Comparison of ENCODE assay signal across 22 cellular contexts in the genomic region with DNA sequence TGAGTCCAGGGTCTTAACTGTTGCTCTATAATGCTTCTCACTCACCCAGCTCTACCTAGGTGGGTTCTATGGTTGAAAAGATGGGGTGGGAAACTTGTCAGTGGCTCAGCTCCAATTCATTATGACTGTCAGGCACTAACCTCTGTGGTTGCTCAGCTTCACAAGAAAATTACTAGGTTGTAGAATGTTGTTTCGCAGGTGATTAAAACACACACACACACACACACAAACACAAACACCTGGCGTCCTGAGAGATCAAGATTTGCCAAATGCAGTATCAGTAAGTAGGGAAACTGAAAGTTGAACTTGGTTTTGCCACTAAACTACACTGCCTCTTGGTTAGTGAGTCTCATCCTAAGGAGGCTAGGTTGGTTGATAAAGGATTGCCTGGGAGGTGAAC. TPM values are rescaled to one million over a fixed set of nuclear protein-coding genes. Genes with fewer than 3 reads are reported as not detected.
A peak's percentile ranks its signal among the peaks of the same experiment; 100 is the strongest.
DNase-seq lines count a peak whose midpoint lies in the region; ATAC-seq, FAIRE-seq and TF ChIP-seq lines count a peak whose summit lies in the region.
"Had no signal": no experiment of that assay in that cellular context is flagged by ENCODE, and none has a peak within 500 bp of the region (broad histone marks: within the 10 kb centered on the region; RNA-seq: fewer than 3 reads in every experiment).

No MANE protein-coding gene starts in this region.

- no peak for TF ChIP-seq CTCF in HepG2 (CRISPR knock-in tag; IDR thresholded peaks at IDR 0.05)
- TF ChIP-seq CTCF in right lobe of liver (IDR thresholded peaks at IDR 0.05): no peak
- no peak for TF ChIP-seq CTCF in prostate gland (IDR thresholded peaks at IDR 0.05)

- H3K4me1 Mint-ChIP-seq in activated CD4-positive, alpha-beta memory T cell treated with anti-CD3 and anti-CD28 coated beads for 36 hours (ENCODE audit: low read depth): peaks cover 37% of the 10 kb centered on the region

- CTCF ChIA-PET in HepG2 (lab: Yijun Ruan, JAX; ENCODE audit: low intra/inter-chr PET ratio, low total read pairs): no interaction called here
- CTCF ChIA-PET in activated CD4-positive, alpha-beta memory T cell treated with anti-CD3 and anti-CD28 coated beads for 36 hours (lab: Charles Lee): interaction anchor here (6.8 kb wide), 1 partner anchor 11 kb away, joined by 70 read pairs; no protein-coding TSS in a partner anchor

- H3K4me1 ChIP-seq in HepG2 (ENCODE audit: insufficient read depth, low read length) (peaks cover 40% of the 10 kb centered on the region), right lobe of liver (peaks cover 0 to 18% (median 8%) of the 10 kb centered on the region in 4 donors), prostate gland (replicated peaks) (no peaks in the 10 kb centered on the region)

- FAIRE-seq in HepG2 (lab: Jason Lieb, UNC): no peak
- FAIRE-seq: colon, D721Med, frontal cortex had no signal

- TF ChIP-seq POLR2A in HepG2 (IDR thresholded peaks at IDR 0.05; ENCODE audit: insufficient read depth in 1 of 2, low read depth in 2 of 2, low read length in 2 of 2) (no peak), right lobe of liver (IDR thresholded peaks at IDR 0.05) (no peak), prostate gland (IDR thresholded peaks at IDR 0.05) (no peak)

- BruUV-seq in HepG2 (replicated peaks; lab: Mats Ljungman, UMichigan): no TSS peak

- no peaks in the 10 kb centered on the region for H3K27me3 Mint-ChIP-seq in activated CD4-positive, alpha-beta memory T cell treated with anti-CD3 and anti-CD28 coated beads for 36 hours

- H3K36me3 Mint-ChIP-seq in activated CD4-positive, alpha-beta memory T cell treated with anti-CD3 and anti-CD28 coated beads for 36 hours: peaks cover 8% of the 10 kb centered on the region

- peaks cover 6 to 10% of the 10 kb centered on the region in 2 experiments; a peak in 4 of 5 replicates for H3K36me3 ChIP-seq in HepG2 (replicated peaks in 1 of 2; ENCODE audit: control insufficient read depth in 1 of 2, insufficient read depth in 2 of 2, low read length in 2 of 2)
- H3K36me3 ChIP-seq in right lobe of liver: peaks cover 0 to 5% (median 0%) of the 10 kb centered on the region in 4 donors
- H3K36me3 ChIP-seq in prostate gland: no peaks in the 10 kb centered on the region
- H3K36me3 ChIP-seq: ovary had no signal

- H3K9me3 Mint-ChIP-seq in activated CD4-positive, alpha-beta memory T cell treated with anti-CD3 and anti-CD28 coated beads for 36 hours: no peaks in the 10 kb centered on the region

- H3K4me3 ChIP-seq in HepG2 (replicated peaks in 1 of 3; ENCODE audit: insufficient read depth in 1 of 3, low read depth in 2 of 3, low read length in 3 of 3) (no peak overlapping the region; a peak in 1 of 6 replicates), right lobe of liver (no peak overlapping the region), prostate gland (no peak overlapping the region)
- H3K4me3 ChIP-seq: GM23248, ovary, skin epidermis had no signal

- no peak overlapping the region for H2AFZ ChIP-seq in HepG2 (ENCODE audit: low read length)
- H2AFZ ChIP-seq: GM23248 had no signal

- no peak for DNase-seq in HepG2 (ENCODE audit: low spot score)
- DNase-seq in right lobe of liver: no peak
- DNase-seq in activated CD4-positive, alpha-beta memory T cell treated with anti-CD3 and anti-CD28 coated beads for 36 hours: peak; percentile 45
- DNase-seq in prostate gland (ENCODE audit: low spot score): no peak
- no peak for DNase-seq in kidney glomerular epithelial cell (lab: John Stamatoyannopoulos, UW)
- no peak for DNase-seq in AG20443 (ENCODE audit: low spot score)
- DNase-seq in amniotic stem cell (lab: John Stamatoyannopoulos, UW): no peak
- DNase-seq: activated CD4-positive, alpha-beta T cell treated with anti-CD3 and anti-CD28 coated beads for 1 hour; GM23248; KG1; left colon; NCI-H1105 treated with DMSO at 0.1 percent for 48 hours; NCI-H2171; ovary; SHP77; stimulated activated CD4-positive, alpha-beta T cell treated with anti-CD3 and anti-CD28 coated beads, Interleukin-4, amount 100 ng/mL, for 24 hours had no signal

- in situ Hi-C loops in HepG2 (cut with HindIII; ENCODE audit: extremely low pct_ligation_motif_present, low pct_unique_long_range_greater_than_20kb): no loop called here

- intact Hi-C loops in HepG2 (cut with micrococcal nuclease; ENCODE audit: unreplicated experiment): no loop called here
- intact Hi-C loops in right lobe of liver (cut with DNase I): no loop called here
- intact Hi-C loops in activated CD4-positive, alpha-beta memory T cell treated with anti-CD3 and anti-CD28 coated beads for 36 hours (cut with micrococcal nuclease): loop anchor here (5.0 kb wide), 2 partner anchors 133 to 1907 kb away; partner anchors contain the start of genes BDP1 and BTF3
- intact Hi-C loops in prostate gland (cut with DNase I): no loop called here

- TF ChIP-seq RAD21 in HepG2 (CRISPR knock-in tag; IDR thresholded peaks at IDR 0.05): no peak

- ATAC-seq in HepG2 (no peak), right lobe of liver (no peak), GM21381 (IDR thresholded peaks at IDR 0.05; ENCODE audit: unreplicated experiment) (peak; percentile 21)
- ATAC-seq: left colon had no signal

- 47% methylated on average over 2 of the region's 2 CpGs for WGBS in HepG2 (ENCODE audit: low lambda C conversion rate)
- 50% methylated on average over 1 of the region's 2 CpGs for WGBS in right lobe of liver (ENCODE audit: insufficient coverage, low coverage, low lambda C conversion rate, missing lambda C conversion rate)
- 45% methylated on average over 2 of the region's 2 CpGs for WGBS in prostate gland

- no peak for TF ChIP-seq EP300 in HepG2 (IDR thresholded peaks at IDR 0.05; ENCODE audit: low read depth in 2 of 2, low read length in 2 of 2)
- TF ChIP-seq EP300 in HepG2 (CRISPR knock-in tag; IDR thresholded peaks at IDR 0.05; ENCODE audit: borderline replicate concordance): no peak

- peaks cover 53% of the 10 kb centered on the region for H3K79me2 ChIP-seq in HepG2 (ENCODE audit: insufficient read depth, low read length)

- POLR2A ChIA-PET in HepG2 (lab: Yijun Ruan, JAX): no interaction called here
- POLR2A ChIA-PET in activated CD4-positive, alpha-beta memory T cell treated with anti-CD3 and anti-CD28 coated beads for 36 hours (lab: Charles Lee): interaction anchor here (1.0 kb wide), 1 partner anchor 11 kb away, joined by 7 read pairs; no protein-coding TSS in a partner anchor

- peak overlapping the region; percentile 36 for H3K27ac Mint-ChIP-seq in activated CD4-positive, alpha-beta memory T cell treated with anti-CD3 and anti-CD28 coated beads for 36 hours

- H3K9ac ChIP-seq in HepG2 (ENCODE audit: insufficient read depth, low read depth, low read length): peak overlapping the region; percentile 6; the same call in 1 of the 2 replicates
- H3K9ac ChIP-seq: GM23248 had no signal

- H3K4me2 ChIP-seq in HepG2 (ENCODE audit: low read depth, low read length): peak overlapping the region; percentile 90

- H4K20me1 ChIP-seq in HepG2 (ENCODE audit: insufficient read depth, low read length): no peaks in the 10 kb centered on the region; the same call in 1 of the 2 replicates

- H3K4me3 Mint-ChIP-seq in activated CD4-positive, alpha-beta memory T cell treated with anti-CD3 and anti-CD28 coated beads for 36 hours: no peak overlapping the region

- no peaks in the 10 kb centered on the region; a peak in 1 of 5 replicates for H3K27me3 ChIP-seq in HepG2 (ENCODE audit: control insufficient read depth in 1 of 2, insufficient read depth in 2 of 2, low read length in 2 of 2)
- H3K27me3 ChIP-seq in right lobe of liver: no peaks in the 10 kb centered on the region
- no peaks in the 10 kb centered on the region for H3K27me3 ChIP-seq in prostate gland (replicated peaks; ENCODE audit: insufficient read depth)
- H3K27me3 ChIP-seq: ovary had no signal

- H3K9me3 ChIP-seq in HepG2 (ENCODE audit: low read length) (no peaks in the 10 kb centered on the region), right lobe of liver (no peaks in the 10 kb centered on the region), prostate gland (no peaks in the 10 kb centered on the region)
- H3K9me3 ChIP-seq: ovary had no signal

- H3K27ac ChIP-seq in HepG2 (ENCODE audit: extremely low read length, insufficient read depth, low read length) (no peak overlapping the region), right lobe of liver (no peak overlapping the region), prostate gland (peak overlapping the region; percentile 10 to 24)
- H3K27ac ChIP-seq: GM23248, HL-60, ovary, skin epidermis had no signal

RNA-seq across cellular contexts. Expression of gene MCCC2, which starts 2.8 kb away (rescaled TPM):
- total RNA-seq in HepG2 (2016; rRNA removed; fragmentation: Illumina TruSeq; extraction: Trizol) (83.6 and 133 TPM in 2 replicates), right lobe of liver (10 to 100 TPM; 70.4 to 92.7 (median 81.0) TPM), prostate gland (100 to 1,000 TPM in 1 of 2 donors, 10 to 100 TPM in 1; 53.0 to 141 TPM)
- total RNA-seq in HepG2 (2016; cell fraction: cytosol; rRNA removed; fragmentation: Illumina TruSeq; extraction: Trizol; ENCODE audit: low read depth): 24.8 and 30.9 TPM in 2 replicates
- 84.7 and 137 TPM in 2 replicates for total RNA-seq in HepG2 (2016; cell fraction: insoluble cytoplasmic fraction; rRNA removed; fragmentation: Illumina TruSeq; extraction: Trizol)
- 22.2 and 22.3 TPM in 2 replicates for total RNA-seq in HepG2 (2016; cell fraction: membrane; rRNA removed; fragmentation: Illumina TruSeq; extraction: Trizol)
- total RNA-seq in HepG2 (2016; cell fraction: nucleus; rRNA removed; fragmentation: Illumina TruSeq; extraction: Trizol): 69.6 and 75.6 TPM in 2 replicates
- polyA plus RNA-seq in HepG2 (2011; rRNA removed): 32.4 and 44.8 TPM in 2 replicates
- 31.6 and 38.6 TPM in 2 replicates for polyA plus RNA-seq in HepG2 (2011; cell fraction: cytosol; rRNA removed)
- 17.7 and 21.6 TPM in 2 replicates for polyA plus RNA-seq in HepG2 (2011; cell fraction: nucleus; rRNA removed)
- 25.9 and 42.8 TPM in 2 replicates for polyA plus RNA-seq in HepG2 (2012)
- polyA plus RNA-seq in HepG2 (2016; cell fraction: cytosol; fragmentation: Illumina TruSeq; extraction: Trizol; ENCODE audit: low read depth): 4.7 and 4.9 TPM in 2 replicates
- 118 and 138 TPM in 2 replicates for polyA plus RNA-seq in HepG2 (2016; cell fraction: insoluble cytoplasmic fraction; fragmentation: Illumina TruSeq; extraction: Trizol; ENCODE audit: low read depth)
- polyA plus RNA-seq in HepG2 (2016; cell fraction: membrane; fragmentation: Illumina TruSeq; extraction: Trizol; ENCODE audit: low read depth): 15.6 and 18.9 TPM in 2 replicates
- polyA plus RNA-seq in HepG2 (2016; cell fraction: nucleus; fragmentation: Illumina TruSeq; extraction: Trizol; ENCODE audit: insufficient read depth, low read depth): 71.0 and 84.2 TPM in 2 replicates
- polyA minus RNA-seq in HepG2 (2011; rRNA and poly(A)+ RNA removed; ENCODE audit: low replicate concordance): 33.1 and 37.3 TPM in 2 replicates
- 43.3 and 45.1 TPM in 2 replicates for polyA minus RNA-seq in HepG2 (2011; cell fraction: cytosol; rRNA and poly(A)+ RNA removed)
- 39.3 and 44.4 TPM in 2 replicates for polyA minus RNA-seq in HepG2 (2011; cell fraction: nucleus; rRNA and poly(A)+ RNA removed)
- total RNA-seq in activated CD4-positive, alpha-beta memory T cell treated with anti-CD3 and anti-CD28 coated beads for 36 hours: 10 to 100 TPM; 52.8 to 54.4 TPM

Comparison
In these comparisons a context has a peak if more than half of its experiments do, and no peak if none do; other contexts are left out.
1. H3K27ac ChIP-seq: peak in prostate gland (2 of 2); none in HepG2 (single experiment) and right lobe of liver (0 of 3).